8 cellular contexts compared by ENCODE assay signal in genomic region chr7:55570939-55571338, GRCh38. TPM values are rescaled to one million over a fixed set of nuclear protein-coding genes. Genes with fewer than 3 reads are reported as not detected.
DNase-seq lines count a peak whose midpoint lies in the region; ATAC-seq and TF ChIP-seq lines count a peak whose summit lies in the region.

No MANE protein-coding gene starts in this region.

- H3K9me3 ChIP-seq in SK-N-MC (ENCODE audit: low read depth, low read length), result no peaks in the 10 kb centered on the region
- H3K9me3 ChIP-seq in esophagus squamous epithelium, result no peaks in the 10 kb centered on the region
- no peaks in the 10 kb centered on the region for H3K9me3 ChIP-seq in trophoblast cell (ENCODE audit: insufficient read depth, low read depth, low read length)

- H3K9ac ChIP-seq in SK-N-MC (ENCODE audit: insufficient read length) (peak overlapping the region; percentile 76), trophoblast cell (ENCODE audit: low read length) (no peak overlapping the region)

- no peak overlapping the region for H3K23ac ChIP-seq in trophoblast cell (ENCODE audit: low read length)

- H4K8ac ChIP-seq in trophoblast cell (ENCODE audit: low read depth, low read length), result no peak overlapping the region

- H3K4me2 ChIP-seq in trophoblast cell (ENCODE audit: low read length), result peak overlapping the region; percentile 51

- peak overlapping the region; percentile 83 for H3K4me3 ChIP-seq in SK-N-MC
- peak overlapping the region; percentile 69 to 95 (median 84) for H3K4me3 ChIP-seq in esophagus squamous epithelium
- H3K4me3 ChIP-seq in trophoblast cell (ENCODE audit: low read depth, low read length), result no peak overlapping the region

- H3K27me3 ChIP-seq in esophagus squamous epithelium, result no peaks in the 10 kb centered on the region
- no peaks in the 10 kb centered on the region for H3K27me3 ChIP-seq in trophoblast cell (ENCODE audit: insufficient read depth, low read length)

- no peak overlapping the region for H4K12ac ChIP-seq in trophoblast cell (ENCODE audit: low read depth, low read length)

- H2AFZ ChIP-seq in trophoblast cell (ENCODE audit: insufficient read depth, low read length, poor library complexity), result no peak overlapping the region

- DNase-seq in DMS79 treated with DMSO at 0.1 percent for 48 hours (lab: John Stamatoyannopoulos, UW) (peak; percentile 37), DMS79 (lab: John Stamatoyannopoulos, UW) (no peak), SK-N-MC (ENCODE audit: low read depth, low spot score) (peak; percentile 60), esophagus squamous epithelium (lab: John Stamatoyannopoulos, UW) (no peak), trophoblast cell (peak in 1 of 2 donors; percentile 72)
- no peak for DNase-seq in activated CD4-positive, alpha-beta T cell treated with anti-CD3 and anti-CD28 coated beads for 1 hour

- H4K91ac ChIP-seq in trophoblast cell (ENCODE audit: low read depth, low read length), result no peak overlapping the region

- no peak overlapping the region for H3K14ac ChIP-seq in trophoblast cell (ENCODE audit: low read length)

- no peak for TF ChIP-seq CTCF in esophagus squamous epithelium (IDR thresholded peaks at IDR 0.05)

- H2BK5ac ChIP-seq in trophoblast cell (ENCODE audit: low read depth, low read length, poor library complexity), result no peak overlapping the region

- no peaks in the 10 kb centered on the region for H3K36me3 ChIP-seq in SK-N-MC (ENCODE audit: insufficient read depth, low read length)
- no peaks in the 10 kb centered on the region for H3K36me3 ChIP-seq in esophagus squamous epithelium
- no peaks in the 10 kb centered on the region for H3K36me3 ChIP-seq in trophoblast cell (ENCODE audit: control insufficient read depth in 1 of 2, insufficient read depth in 2 of 2, low read length in 2 of 2)

- no peak for ATAC-seq in HG02973 (IDR thresholded peaks at IDR 0.05; ENCODE audit: unreplicated experiment)
- ATAC-seq in HG03520 (IDR thresholded peaks at IDR 0.05; ENCODE audit: unreplicated experiment), result no peak

- intact Hi-C loops in esophagus squamous epithelium (cut with DNase I), result no loop called here

- no peak overlapping the region for H3K4ac ChIP-seq in trophoblast cell (ENCODE audit: low read depth, low read length)

- WGBS in esophagus squamous epithelium, 2 donors, result 5 to 6% methylated on average over 5 of the region's 5 CpGs
- no CpG with 5 or more reads among the region's 5 CpGs for WGBS in trophoblast cell (ENCODE audit: extremely low coverage, insufficient coverage, insufficient read length)

- TF ChIP-seq POLR2A in esophagus squamous epithelium (IDR thresholded peaks at IDR 0.05), result no peak

- no peak overlapping the region for H2AK5ac ChIP-seq in trophoblast cell (ENCODE audit: low read length)

- peaks cover 15 to 61% (median 42%) of the 10 kb centered on the region in 3 donors for H3K4me1 ChIP-seq in esophagus squamous epithelium
- H3K4me1 ChIP-seq in trophoblast cell (ENCODE audit: control insufficient read depth in 1 of 2, insufficient read depth in 2 of 2, low read length in 2 of 2), result peaks cover 9 to 15% of the 10 kb centered on the region in 2 experiments

- H3K79me2 ChIP-seq in trophoblast cell (ENCODE audit: control insufficient read depth, insufficient read depth, low read length, poor library complexity), result peaks cover 4% of the 10 kb centered on the region

- peaks cover 11% of the 10 kb centered on the region for H3K79me1 ChIP-seq in trophoblast cell (ENCODE audit: low read length)

- no peak overlapping the region for H3K18ac ChIP-seq in trophoblast cell (ENCODE audit: low read length)

- no peak overlapping the region for H2BK12ac ChIP-seq in trophoblast cell (ENCODE audit: low read length)

- no peak overlapping the region for H2BK120ac ChIP-seq in trophoblast cell (ENCODE audit: insufficient read depth, low read length, poor library complexity)

- H3K27ac ChIP-seq in SK-N-MC (peak overlapping the region; percentile 78), esophagus squamous epithelium (peak overlapping the region; percentile 84 to 94 (median 90)), trophoblast cell (ENCODE audit: low read depth, low read length) (no peak overlapping the region)

RNA-seq across cellular contexts. Expression of gene VOPP1, which starts 1.4 kb away (rescaled TPM):
- 10 to 100 TPM; 13.9 to 26.5 (median 19.2) TPM for total RNA-seq in esophagus squamous epithelium
- polyA plus RNA-seq in trophoblast cell (2013), result 17.6 and 18.5 TPM in 2 replicates

Comparison
In these comparisons a context has a peak if more than half of its experiments do, and no peak if none do; other contexts are left out.
1. DNase-seq: peak in DMS79 treated with DMSO at 0.1 percent for 48 hours (single experiment) and SK-N-MC (single experiment); none in DMS79 (single experiment), esophagus squamous epithelium (single experiment) and activated CD4-positive, alpha-beta T cell treated with anti-CD3 and anti-CD28 coated beads for 1 hour (single experiment).